In the genomic region with DNA sequence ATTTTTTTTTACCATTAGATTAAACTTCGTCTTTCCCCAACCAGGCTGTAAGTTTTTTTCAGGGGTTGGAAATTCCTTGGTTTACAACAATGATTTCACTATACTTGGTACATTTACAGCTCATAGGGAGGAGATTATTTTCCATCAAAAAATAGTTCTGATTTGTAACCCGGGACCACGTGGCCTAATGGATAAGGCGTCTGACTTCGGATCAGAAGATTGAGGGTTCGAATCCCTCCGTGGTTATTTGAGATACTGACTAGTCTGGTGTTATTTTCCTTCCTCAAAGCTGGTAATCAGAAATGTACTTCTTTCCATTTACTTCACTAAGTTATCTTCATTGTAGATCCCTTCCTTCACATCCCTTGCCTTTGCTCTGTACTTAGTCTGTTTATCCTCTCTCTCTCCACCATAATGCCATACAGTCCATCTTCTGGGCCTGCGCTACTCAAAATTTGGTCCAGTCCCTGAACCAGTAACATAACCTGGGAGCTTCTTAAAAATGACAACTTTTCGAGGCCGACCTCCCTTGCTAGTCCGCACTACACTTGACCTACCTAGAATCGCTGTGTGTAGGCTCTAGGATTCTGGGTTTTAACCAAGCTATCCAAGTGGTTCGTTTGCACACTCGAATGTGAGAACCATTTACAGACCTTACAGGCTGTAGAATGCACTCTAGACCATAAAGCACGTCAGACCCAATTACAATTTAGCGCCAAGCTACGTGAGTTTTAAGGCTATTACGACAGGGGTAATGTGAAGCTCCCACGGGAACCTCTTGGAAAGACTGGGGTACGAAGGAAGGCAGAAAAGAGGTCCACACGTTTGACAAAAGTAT, we compare ENCODE assay signal across 1 cellular context.
A peak's percentile ranks its signal among the peaks of the same experiment; 100 is the strongest.
TF ChIP-seq lines count a peak whose summit lies in the region.

No MANE protein-coding gene starts in this region.

TF ChIP-seq in K562, 482 proteins besides CTCF, POLR2A, EP300 and RAD21 (continued from another document and continues in another):
- TF ChIP-seq, protein P1, sequence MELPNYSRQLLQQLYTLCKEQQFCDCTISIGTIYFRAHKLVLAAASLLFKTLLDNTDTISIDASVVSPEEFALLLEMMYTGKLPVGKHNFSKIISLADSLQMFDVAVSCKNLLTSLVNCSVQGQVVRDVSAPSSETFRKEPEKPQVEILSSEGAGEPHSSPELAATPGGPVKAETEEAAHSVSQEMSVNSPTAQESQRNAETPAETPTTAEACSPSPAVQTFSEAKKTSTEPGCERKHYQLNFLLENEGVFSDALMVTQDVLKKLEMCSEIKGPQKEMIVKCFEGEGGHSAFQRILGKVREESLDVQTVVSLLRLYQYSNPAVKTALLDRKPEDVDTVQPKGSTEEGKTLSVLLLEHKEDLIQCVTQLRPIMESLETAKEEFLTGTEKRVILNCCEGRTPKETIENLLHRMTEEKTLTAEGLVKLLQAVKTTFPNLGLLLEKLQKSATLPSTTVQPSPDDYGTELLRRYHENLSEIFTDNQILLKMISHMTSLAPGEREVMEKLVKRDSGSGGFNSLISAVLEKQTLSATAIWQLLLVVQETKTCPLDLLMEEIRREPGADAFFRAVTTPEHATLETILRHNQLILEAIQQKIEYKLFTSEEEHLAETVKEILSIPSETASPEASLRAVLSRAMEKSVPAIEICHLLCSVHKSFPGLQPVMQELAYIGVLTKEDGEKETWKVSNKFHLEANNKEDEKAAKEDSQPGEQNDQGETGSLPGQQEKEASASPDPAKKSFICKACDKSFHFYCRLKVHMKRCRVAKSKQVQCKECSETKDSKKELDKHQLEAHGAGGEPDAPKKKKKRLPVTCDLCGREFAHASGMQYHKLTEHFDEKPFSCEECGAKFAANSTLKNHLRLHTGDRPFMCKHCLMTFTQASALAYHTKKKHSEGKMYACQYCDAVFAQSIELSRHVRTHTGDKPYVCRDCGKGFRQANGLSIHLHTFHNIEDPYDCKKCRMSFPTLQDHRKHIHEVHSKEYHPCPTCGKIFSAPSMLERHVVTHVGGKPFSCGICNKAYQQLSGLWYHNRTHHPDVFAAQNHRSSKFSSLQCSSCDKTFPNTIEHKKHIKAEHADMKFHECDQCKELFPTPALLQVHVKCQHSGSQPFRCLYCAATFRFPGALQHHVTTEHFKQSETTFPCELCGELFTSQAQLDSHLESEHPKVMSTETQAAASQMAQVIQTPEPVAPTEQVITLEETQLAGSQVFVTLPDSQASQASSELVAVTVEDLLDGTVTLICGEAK (IDR thresholded peaks at IDR 0.05), result peak; percentile 89
- TF ChIP-seq, protein P1 (CRISPR knock-in tag; IDR thresholded peaks at IDR 0.05), result no peak
- no peak for TF ChIP-seq NELFE (IDR thresholded peaks at IDR 0.05; ENCODE audit: insufficient read depth, insufficient read length)
- peak; percentile 20; the same call in 1 of the 2 replicates for TF ChIP-seq NR2C2 (CRISPR knock-in tag; IDR thresholded peaks at IDR 0.05)
- 0 out of 2 replicates have a peak, but pooled peaks have one; percentile 8 for TF ChIP-seq NR2C2 (tag; IDR thresholded peaks at IDR 0.05)
- no peak for TF ChIP-seq BMI1 (IDR thresholded peaks at IDR 0.05; ENCODE audit: low read length)
- TF ChIP-seq ZNF75A (CRISPR knock-in tag; IDR thresholded peaks at IDR 0.05), result no peak
- TF ChIP-seq DNMT1 (IDR thresholded peaks at IDR 0.05), result no peak; the same call in 1 of the 2 replicates
- no peak for TF ChIP-seq ZSCAN32 (CRISPR knock-in tag; IDR thresholded peaks at IDR 0.05)
- TF ChIP-seq SUPT5H (IDR thresholded peaks at IDR 0.05), result no peak
- TF ChIP-seq, protein P2, sequence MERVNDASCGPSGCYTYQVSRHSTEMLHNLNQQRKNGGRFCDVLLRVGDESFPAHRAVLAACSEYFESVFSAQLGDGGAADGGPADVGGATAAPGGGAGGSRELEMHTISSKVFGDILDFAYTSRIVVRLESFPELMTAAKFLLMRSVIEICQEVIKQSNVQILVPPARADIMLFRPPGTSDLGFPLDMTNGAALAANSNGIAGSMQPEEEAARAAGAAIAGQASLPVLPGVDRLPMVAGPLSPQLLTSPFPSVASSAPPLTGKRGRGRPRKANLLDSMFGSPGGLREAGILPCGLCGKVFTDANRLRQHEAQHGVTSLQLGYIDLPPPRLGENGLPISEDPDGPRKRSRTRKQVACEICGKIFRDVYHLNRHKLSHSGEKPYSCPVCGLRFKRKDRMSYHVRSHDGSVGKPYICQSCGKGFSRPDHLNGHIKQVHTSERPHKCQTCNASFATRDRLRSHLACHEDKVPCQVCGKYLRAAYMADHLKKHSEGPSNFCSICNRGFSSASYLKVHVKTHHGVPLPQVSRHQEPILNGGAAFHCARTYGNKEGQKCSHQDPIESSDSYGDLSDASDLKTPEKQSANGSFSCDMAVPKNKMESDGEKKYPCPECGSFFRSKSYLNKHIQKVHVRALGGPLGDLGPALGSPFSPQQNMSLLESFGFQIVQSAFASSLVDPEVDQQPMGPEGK (CRISPR knock-in tag; IDR thresholded peaks at IDR 0.05; ENCODE audit: borderline replicate concordance), result no peak
- TF ChIP-seq PTTG1 (tag; IDR thresholded peaks at IDR 0.05; ENCODE audit: low read depth), result no peak
- no peak for TF ChIP-seq ZNF584 (CRISPR knock-in tag; IDR thresholded peaks at IDR 0.05; ENCODE audit: low read depth)
- no peak for TF ChIP-seq SIRT6 (IDR thresholded peaks at IDR 0.05; ENCODE audit: low read depth, low read length)
- TF ChIP-seq, protein P3, sequence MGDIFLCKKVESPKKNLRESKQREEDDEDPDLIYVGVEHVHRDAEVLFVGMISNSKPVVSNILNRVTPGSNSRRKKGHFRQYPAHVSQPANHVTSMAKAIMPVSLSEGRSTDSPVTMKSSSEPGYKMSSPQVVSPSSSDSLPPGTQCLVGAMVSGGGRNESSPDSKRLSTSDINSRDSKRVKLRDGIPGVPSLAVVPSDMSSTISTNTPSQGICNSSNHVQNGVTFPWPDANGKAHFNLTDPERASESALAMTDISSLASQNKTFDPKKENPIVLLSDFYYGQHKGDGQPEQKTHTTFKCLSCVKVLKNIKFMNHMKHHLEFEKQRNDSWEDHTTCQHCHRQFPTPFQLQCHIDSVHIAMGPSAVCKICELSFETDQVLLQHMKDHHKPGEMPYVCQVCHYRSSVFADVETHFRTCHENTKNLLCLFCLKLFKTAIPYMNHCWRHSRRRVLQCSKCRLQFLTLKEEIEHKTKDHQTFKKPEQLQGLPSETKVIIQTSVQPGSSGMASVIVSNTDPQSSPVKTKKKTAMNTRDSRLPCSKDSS (IDR thresholded peaks at IDR 0.05; ENCODE audit: low read depth, partially characterized antibody), result no peak
- no peak for TF ChIP-seq PHB (CRISPR knock-in tag; IDR thresholded peaks at IDR 0.05)
- TF ChIP-seq, protein P4, sequence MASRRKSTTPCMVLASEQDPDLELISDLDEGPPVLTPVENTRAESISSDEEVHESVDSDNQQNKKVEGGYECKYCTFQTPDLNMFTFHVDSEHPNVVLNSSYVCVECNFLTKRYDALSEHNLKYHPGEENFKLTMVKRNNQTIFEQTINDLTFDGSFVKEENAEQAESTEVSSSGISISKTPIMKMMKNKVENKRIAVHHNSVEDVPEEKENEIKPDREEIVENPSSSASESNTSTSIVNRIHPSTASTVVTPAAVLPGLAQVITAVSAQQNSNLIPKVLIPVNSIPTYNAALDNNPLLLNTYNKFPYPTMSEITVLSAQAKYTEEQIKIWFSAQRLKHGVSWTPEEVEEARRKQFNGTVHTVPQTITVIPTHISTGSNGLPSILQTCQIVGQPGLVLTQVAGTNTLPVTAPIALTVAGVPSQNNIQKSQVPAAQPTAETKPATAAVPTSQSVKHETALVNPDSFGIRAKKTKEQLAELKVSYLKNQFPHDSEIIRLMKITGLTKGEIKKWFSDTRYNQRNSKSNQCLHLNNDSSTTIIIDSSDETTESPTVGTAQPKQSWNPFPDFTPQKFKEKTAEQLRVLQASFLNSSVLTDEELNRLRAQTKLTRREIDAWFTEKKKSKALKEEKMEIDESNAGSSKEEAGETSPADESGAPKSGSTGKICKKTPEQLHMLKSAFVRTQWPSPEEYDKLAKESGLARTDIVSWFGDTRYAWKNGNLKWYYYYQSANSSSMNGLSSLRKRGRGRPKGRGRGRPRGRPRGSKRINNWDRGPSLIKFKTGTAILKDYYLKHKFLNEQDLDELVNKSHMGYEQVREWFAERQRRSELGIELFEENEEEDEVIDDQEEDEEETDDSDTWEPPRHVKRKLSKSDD (conservative IDR thresholded peaks at IDR 0.05; ENCODE audit: low read length), result no peak
- no peak; the same call in 1 of the 2 replicates for TF ChIP-seq ARID1B (IDR thresholded peaks at IDR 0.05)
- no peak; the same call in 1 of the 2 replicates for TF ChIP-seq OTX1 (CRISPR knock-in tag; IDR thresholded peaks at IDR 0.05)
- TF ChIP-seq, protein P5, sequence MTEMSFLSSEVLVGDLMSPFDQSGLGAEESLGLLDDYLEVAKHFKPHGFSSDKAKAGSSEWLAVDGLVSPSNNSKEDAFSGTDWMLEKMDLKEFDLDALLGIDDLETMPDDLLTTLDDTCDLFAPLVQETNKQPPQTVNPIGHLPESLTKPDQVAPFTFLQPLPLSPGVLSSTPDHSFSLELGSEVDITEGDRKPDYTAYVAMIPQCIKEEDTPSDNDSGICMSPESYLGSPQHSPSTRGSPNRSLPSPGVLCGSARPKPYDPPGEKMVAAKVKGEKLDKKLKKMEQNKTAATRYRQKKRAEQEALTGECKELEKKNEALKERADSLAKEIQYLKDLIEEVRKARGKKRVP (CRISPR knock-in tag; IDR thresholded peaks at IDR 0.05), result no peak
- TF ChIP-seq PRPF4 (IDR thresholded peaks at IDR 0.05; ENCODE audit: insufficient read depth, low read depth, low read length, poor library complexity, severe bottlenecking), result no peak
- TF ChIP-seq, protein P6, sequence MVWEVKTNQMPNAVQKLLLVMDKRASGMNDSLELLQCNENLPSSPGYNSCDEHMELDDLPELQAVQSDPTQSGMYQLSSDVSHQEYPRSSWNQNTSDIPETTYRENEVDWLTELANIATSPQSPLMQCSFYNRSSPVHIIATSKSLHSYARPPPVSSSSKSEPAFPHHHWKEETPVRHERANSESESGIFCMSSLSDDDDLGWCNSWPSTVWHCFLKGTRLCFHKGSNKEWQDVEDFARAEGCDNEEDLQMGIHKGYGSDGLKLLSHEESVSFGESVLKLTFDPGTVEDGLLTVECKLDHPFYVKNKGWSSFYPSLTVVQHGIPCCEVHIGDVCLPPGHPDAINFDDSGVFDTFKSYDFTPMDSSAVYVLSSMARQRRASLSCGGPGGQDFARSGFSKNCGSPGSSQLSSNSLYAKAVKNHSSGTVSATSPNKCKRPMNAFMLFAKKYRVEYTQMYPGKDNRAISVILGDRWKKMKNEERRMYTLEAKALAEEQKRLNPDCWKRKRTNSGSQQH (CRISPR knock-in tag; IDR thresholded peaks at IDR 0.05), result no peak
- no peak for TF ChIP-seq ZNF586 (CRISPR knock-in tag; conservative IDR thresholded peaks at IDR 0.05)
- peak in 1 of 2 experiments; percentile 85; a peak in 2 of 4 replicates for TF ChIP-seq TBL1XR1 (IDR thresholded peaks at IDR 0.05; ENCODE audit: low read length in 2 of 2)
- TF ChIP-seq RBFOX2 (IDR thresholded peaks at IDR 0.05; ENCODE audit: low read depth, low read length), result no peak
- no peak; the same call in 1 of the 2 replicates for TF ChIP-seq RHOXF2B (CRISPR knock-in tag; conservative IDR thresholded peaks at IDR 0.05)
- TF ChIP-seq, protein P7, sequence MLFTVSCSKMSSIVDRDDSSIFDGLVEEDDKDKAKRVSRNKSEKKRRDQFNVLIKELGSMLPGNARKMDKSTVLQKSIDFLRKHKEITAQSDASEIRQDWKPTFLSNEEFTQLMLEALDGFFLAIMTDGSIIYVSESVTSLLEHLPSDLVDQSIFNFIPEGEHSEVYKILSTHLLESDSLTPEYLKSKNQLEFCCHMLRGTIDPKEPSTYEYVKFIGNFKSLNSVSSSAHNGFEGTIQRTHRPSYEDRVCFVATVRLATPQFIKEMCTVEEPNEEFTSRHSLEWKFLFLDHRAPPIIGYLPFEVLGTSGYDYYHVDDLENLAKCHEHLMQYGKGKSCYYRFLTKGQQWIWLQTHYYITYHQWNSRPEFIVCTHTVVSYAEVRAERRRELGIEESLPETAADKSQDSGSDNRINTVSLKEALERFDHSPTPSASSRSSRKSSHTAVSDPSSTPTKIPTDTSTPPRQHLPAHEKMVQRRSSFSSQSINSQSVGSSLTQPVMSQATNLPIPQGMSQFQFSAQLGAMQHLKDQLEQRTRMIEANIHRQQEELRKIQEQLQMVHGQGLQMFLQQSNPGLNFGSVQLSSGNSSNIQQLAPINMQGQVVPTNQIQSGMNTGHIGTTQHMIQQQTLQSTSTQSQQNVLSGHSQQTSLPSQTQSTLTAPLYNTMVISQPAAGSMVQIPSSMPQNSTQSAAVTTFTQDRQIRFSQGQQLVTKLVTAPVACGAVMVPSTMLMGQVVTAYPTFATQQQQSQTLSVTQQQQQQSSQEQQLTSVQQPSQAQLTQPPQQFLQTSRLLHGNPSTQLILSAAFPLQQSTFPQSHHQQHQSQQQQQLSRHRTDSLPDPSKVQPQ (CRISPR knock-in tag; IDR thresholded peaks at IDR 0.05; ENCODE audit: borderline replicate concordance), result no peak
- TF ChIP-seq SP2 (IDR thresholded peaks at IDR 0.05; ENCODE audit: extremely low read depth, low read depth, low read length, poor library complexity, severe bottlenecking), result no peak
- TF ChIP-seq NFATC3 (IDR thresholded peaks at IDR 0.05), result peak; percentile 75; the same call in 1 of the 2 replicates
- no peak for TF ChIP-seq ZNF583 (CRISPR knock-in tag; IDR thresholded peaks at IDR 0.05)
- no peak for TF ChIP-seq ZNF79 (CRISPR knock-in tag; IDR thresholded peaks at IDR 0.05; ENCODE audit: low read depth)
- TF ChIP-seq FIP1L1 (IDR thresholded peaks at IDR 0.05; ENCODE audit: low read depth, low read length, poor library complexity, severe bottlenecking), result no peak
- TF ChIP-seq SIN3B (IDR thresholded peaks at IDR 0.05; ENCODE audit: low read depth), result 0 out of 2 replicates have a peak, but pooled peaks have one; percentile 22
- TF ChIP-seq ZNF561 (CRISPR knock-in tag; conservative IDR thresholded peaks at IDR 0.05), result no peak
